ENCODE assay signal across 1 cellular context in the genomic region with DNA sequence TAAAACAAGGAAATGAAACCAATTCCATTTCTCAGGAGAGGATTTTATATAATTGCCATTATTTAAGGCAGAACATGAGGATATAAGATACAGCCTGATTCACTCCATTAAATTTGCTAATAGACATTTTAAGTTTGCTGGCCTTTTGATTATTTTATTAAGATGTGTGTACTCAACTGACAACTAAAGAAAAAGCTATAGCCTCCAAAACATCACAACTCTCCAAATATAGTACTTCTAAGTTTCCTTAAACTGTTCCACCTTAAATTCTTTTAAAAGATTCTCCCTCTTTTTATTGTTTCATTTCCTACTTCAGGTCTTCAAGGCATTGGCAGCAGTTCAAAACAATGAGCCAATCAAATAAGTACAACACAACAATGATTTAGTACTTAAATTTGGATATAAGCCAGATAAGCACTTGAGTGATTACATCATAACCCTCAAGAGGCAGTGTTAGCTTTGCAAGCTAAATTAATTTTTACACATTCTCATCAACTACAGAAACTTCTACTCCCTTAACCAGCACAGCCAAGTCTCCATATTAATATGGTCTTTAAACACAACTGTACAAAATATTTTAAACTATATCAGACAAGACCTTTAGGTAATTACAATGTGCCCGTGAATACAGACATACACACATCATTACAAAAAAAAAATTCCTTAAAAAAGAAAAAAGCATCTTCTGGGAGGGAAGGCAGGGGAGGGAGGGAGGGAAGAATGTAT.
TF ChIP-seq lines count a peak whose summit lies in the region.

No MANE protein-coding gene starts in this region.

TF ChIP-seq in K562, 482 proteins besides CTCF, POLR2A, EP300 and RAD21 (continued from another document):
- TF ChIP-seq, protein P1, sequence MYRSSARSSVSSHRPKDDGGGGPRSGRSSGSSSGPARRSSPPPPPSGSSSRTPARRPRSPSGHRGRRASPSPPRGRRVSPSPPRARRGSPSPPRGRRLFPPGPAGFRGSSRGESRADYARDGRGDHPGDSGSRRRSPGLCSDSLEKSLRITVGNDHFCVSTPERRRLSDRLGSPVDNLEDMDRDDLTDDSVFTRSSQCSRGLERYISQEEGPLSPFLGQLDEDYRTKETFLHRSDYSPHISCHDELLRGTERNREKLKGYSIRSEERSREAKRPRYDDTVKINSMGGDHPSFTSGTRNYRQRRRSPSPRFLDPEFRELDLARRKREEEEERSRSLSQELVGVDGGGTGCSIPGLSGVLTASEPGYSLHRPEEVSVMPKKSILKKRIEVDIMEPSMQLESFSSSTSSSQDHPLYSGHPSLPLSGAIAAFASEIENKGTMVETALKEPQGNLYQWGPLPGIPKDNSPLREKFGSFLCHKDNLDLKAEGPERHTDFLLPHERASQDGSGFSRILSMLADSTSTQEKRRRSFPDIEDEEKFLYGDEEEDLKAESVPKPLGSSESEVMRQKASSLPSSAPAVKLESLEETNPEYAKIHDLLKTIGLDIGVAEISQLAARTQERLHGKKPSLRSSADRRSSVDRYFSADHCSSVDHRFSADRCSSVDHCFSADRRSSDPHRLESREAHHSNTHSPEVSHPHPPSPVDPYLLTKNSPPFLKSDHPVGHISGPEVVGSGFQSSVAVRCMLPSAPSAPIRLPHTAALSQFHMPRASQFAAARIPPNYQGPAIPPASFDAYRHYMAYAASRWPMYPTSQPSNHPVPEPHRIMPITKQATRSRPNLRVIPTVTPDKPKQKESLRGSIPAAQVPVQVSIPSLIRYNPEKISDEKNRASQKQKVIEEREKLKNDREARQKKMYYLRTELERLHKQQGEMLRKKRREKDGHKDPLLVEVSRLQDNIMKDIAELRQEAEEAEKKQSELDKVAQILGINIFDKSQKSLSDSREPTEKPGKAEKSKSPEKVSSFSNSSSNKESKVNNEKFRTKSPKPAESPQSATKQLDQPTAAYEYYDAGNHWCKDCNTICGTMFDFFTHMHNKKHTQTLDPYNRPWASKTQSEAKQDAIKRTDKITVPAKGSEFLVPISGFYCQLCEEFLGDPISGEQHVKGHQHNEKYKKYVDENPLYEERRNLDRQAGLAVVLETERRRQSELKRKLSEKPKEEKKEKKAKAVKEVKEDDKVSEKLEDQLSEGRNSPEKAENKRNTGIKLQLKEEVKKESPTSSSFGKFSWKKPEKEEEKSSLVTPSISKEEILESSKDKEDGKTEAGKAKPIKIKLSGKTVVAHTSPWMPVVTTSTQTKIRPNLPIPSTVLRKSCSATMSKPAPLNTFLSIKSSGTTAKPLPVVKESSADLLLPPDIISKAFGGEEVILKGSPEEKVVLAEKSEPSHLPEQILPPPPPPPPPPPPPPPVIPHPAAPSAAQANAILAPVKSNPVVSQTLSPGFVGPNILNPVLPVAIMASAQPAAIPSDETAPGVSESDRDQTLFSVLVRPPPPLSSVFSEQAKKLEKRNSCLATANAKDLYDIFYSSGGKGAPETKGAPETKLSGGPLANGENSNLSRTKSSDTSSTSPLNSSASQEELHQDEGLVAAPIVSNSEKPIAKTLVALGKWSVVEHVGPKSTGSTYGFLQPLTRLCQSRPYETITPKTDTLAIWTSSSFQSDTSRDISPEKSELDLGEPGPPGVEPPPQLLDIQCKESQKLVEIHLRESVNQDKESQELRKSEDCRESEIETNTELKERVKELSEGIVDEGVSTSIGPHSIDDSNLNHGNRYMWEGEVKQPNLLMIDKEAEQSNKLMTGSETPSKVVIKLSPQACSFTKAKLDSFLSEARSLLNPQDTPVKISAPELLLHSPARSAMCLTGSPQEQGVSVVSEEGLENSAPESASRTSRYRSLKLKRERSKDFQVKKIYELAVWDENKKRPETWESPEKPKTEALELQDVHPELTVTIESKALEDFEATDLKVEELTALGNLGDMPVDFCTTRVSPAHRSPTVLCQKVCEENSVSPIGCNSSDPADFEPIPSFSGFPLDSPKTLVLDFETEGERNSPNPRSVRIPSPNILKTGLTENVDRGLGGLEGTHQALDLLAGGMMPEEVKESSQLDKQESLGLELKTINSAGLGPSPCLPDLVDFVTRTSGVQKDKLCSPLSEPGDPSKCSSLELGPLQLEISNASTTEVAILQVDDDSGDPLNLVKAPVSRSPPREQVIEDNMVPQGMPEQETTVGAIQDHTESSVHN (IDR thresholded peaks at IDR 0.05; ENCODE audit: borderline replicate concordance in 1 of 2, low read depth in 1 of 2): peak in 1 of 2 experiments; percentile 53; a peak in 1 of 4 replicates
- TF ChIP-seq, protein P2, sequence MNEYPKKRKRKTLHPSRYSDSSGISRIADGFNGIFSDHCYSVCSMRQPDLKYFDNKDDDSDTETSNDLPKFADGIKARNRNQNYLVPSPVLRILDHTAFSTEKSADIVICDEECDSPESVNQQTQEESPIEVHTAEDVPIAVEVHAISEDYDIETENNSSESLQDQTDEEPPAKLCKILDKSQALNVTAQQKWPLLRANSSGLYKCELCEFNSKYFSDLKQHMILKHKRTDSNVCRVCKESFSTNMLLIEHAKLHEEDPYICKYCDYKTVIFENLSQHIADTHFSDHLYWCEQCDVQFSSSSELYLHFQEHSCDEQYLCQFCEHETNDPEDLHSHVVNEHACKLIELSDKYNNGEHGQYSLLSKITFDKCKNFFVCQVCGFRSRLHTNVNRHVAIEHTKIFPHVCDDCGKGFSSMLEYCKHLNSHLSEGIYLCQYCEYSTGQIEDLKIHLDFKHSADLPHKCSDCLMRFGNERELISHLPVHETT (CRISPR knock-in tag; conservative IDR thresholded peaks at IDR 0.05 in 1 of 2, IDR thresholded peaks at IDR 0.05 in 1 of 2): 0 out of 4 replicates have a peak, but pooled peaks of 1 of the 2 experiments have one; percentile 40
- TF ChIP-seq FOXJ2 (tag; IDR thresholded peaks at IDR 0.05): no peak
- peak; percentile 99 for TF ChIP-seq NFIC (IDR thresholded peaks at IDR 0.05)
- TF ChIP-seq PML (IDR thresholded peaks at IDR 0.05; ENCODE audit: low read length): 0 out of 2 replicates have a peak, but pooled peaks have one; percentile 29
- 0 out of 2 replicates have a peak, but pooled peaks have one; percentile 5 for TF ChIP-seq GTF2E2 (tag; IDR thresholded peaks at IDR 0.05)
- TF ChIP-seq HDAC3 (IDR thresholded peaks at IDR 0.05; ENCODE audit: borderline replicate concordance, partially characterized antibody): peak; percentile 35
- TF ChIP-seq ZNF592 (IDR thresholded peaks at IDR 0.05): peak; percentile 46; the same call in 1 of the 2 replicates
- no peak for TF ChIP-seq SRSF3 (IDR thresholded peaks at IDR 0.05; ENCODE audit: insufficient read depth, low read length)
- TF ChIP-seq SMARCC2 (IDR thresholded peaks at IDR 0.05; ENCODE audit: low read depth): peak; percentile 47; the same call in 1 of the 2 replicates
- TF ChIP-seq MAFK (IDR thresholded peaks at IDR 0.05; ENCODE audit: low read length): peak; percentile 7; the same call in 1 of the 2 replicates
- peak; percentile 83 for TF ChIP-seq DPF2 (IDR thresholded peaks at IDR 0.05)
- no peak for TF ChIP-seq CEBPZ (IDR thresholded peaks at IDR 0.05; ENCODE audit: borderline replicate concordance, low read depth, low read length)
- no peak for TF ChIP-seq ZNF280B (CRISPR knock-in tag; IDR thresholded peaks at IDR 0.05)
- peak; percentile 78 for TF ChIP-seq EP400 (IDR thresholded peaks at IDR 0.05)
- TF ChIP-seq NFE2 (IDR thresholded peaks at IDR 0.05; ENCODE audit: low read depth): peak; percentile 28; the same call in 1 of the 2 replicates
- peak; percentile 51; the same call in 1 of the 2 replicates for TF ChIP-seq SMARCE1 (IDR thresholded peaks at IDR 0.05)
- no peak for TF ChIP-seq TBP (optimal IDR thresholded peaks at IDR 0.05; ENCODE audit: low read depth, low read length)
- 0 out of 2 replicates have a peak, but pooled peaks have one; percentile 5 for TF ChIP-seq CREM (IDR thresholded peaks at IDR 0.05; ENCODE audit: low read depth)
- peak; percentile 84; the same call in 1 of the 2 replicates for TF ChIP-seq GATAD2B (IDR thresholded peaks at IDR 0.05; ENCODE audit: borderline replicate concordance)
- peak; percentile 42; the same call in 1 of the 2 replicates for TF ChIP-seq TOE1 (IDR thresholded peaks at IDR 0.05; ENCODE audit: borderline replicate concordance)
- no peak for TF ChIP-seq TOE1 (CRISPR knock-in tag; IDR thresholded peaks at IDR 0.05; ENCODE audit: borderline replicate concordance, low read depth)
- no peak for TF ChIP-seq CHD4 (IDR thresholded peaks at IDR 0.05; ENCODE audit: insufficient read depth, insufficient replicate concordance, low read depth, low read length, poor library complexity, severe bottlenecking)
- TF ChIP-seq JUND (IDR thresholded peaks at IDR 0.05; ENCODE audit: borderline replicate concordance, low read depth, low read length): peak; percentile 89
- peak; percentile 93 for TF ChIP-seq JUND (tag; IDR thresholded peaks at IDR 0.05; ENCODE audit: borderline replicate concordance, low read depth, low read length)
- TF ChIP-seq ATF7 (IDR thresholded peaks at IDR 0.05): peak; percentile 97
- no peak for TF ChIP-seq ID3 (CRISPR knock-in tag; IDR thresholded peaks at IDR 0.05)
- TF ChIP-seq ID3 (tag; IDR thresholded peaks at IDR 0.05): no peak
- no peak for TF ChIP-seq RBFOX2 (IDR thresholded peaks at IDR 0.05; ENCODE audit: low read depth, low read length)
- no peak for TF ChIP-seq ILF3 (IDR thresholded peaks at IDR 0.05; ENCODE audit: borderline replicate concordance)
- TF ChIP-seq MEIS2 (IDR thresholded peaks at IDR 0.05; ENCODE audit: partially characterized antibody): peak; percentile 99
- peak; percentile 69; the same call in 1 of the 2 replicates for TF ChIP-seq NBN (IDR thresholded peaks at IDR 0.05; ENCODE audit: low read depth)
- TF ChIP-seq SMAD1 (IDR thresholded peaks at IDR 0.05; ENCODE audit: low read depth, low read length, partially characterized antibody): peak; percentile 91
- peak; percentile 39; the same call in 1 of the 2 replicates for TF ChIP-seq MAFG (tag; conservative IDR thresholded peaks at IDR 0.05)
- no peak for TF ChIP-seq THRAP3 (IDR thresholded peaks at IDR 0.05; ENCODE audit: borderline replicate concordance)
- no peak for TF ChIP-seq RBM14 (IDR thresholded peaks at IDR 0.05; ENCODE audit: borderline replicate concordance, insufficient read depth, low read depth, low read length)
- peak; percentile 92 for TF ChIP-seq SOX6 (IDR thresholded peaks at IDR 0.05)
